Comparison of ENCODE assay signal across 8 cellular contexts in genomic region chr17:44326867-44327444, GRCh38. TPM values are rescaled to one million over a fixed set of nuclear protein-coding genes. Genes with fewer than 3 reads are reported as not detected.
DNase-seq lines count a peak whose midpoint lies in the region; ATAC-seq, FAIRE-seq and TF ChIP-seq lines count a peak whose summit lies in the region.

No MANE protein-coding gene starts in this region.

- H3F3A ChIP-seq in smooth muscle cell (ENCODE audit: low read depth) = peaks cover 3% of the 10 kb centered on the region

- H3K27ac Mint-ChIP-seq in brain = peak overlapping the region; percentile 63 to 95 (median 91)

- H3K9ac ChIP-seq in smooth muscle cell (ENCODE audit: low read depth) = no peak overlapping the region

- H3K36me3 Mint-ChIP-seq in brain = no peaks in the 10 kb centered on the region

- peak overlapping the region; percentile 50 for H3K4me2 ChIP-seq in smooth muscle cell

- peak; percentile 94 for DNase-seq in GM12892 (ENCODE audit: insufficient read length)
- DNase-seq in NCI-H2171 (lab: John Stamatoyannopoulos, UW) = peak; percentile 90
- peak; percentile 93 for DNase-seq in UCSD-AML1 (lab: John Stamatoyannopoulos, UW; ENCODE audit: unreplicated experiment)
- peak; percentile 93 for DNase-seq in iPS-NIHi11 (ENCODE audit: low spot score)
- peak; percentile 76 for DNase-seq in smooth muscle cell (lab: John Stamatoyannopoulos, UW; ENCODE audit: unreplicated experiment)

- H3K9me3 Mint-ChIP-seq in brain = peaks cover 0 to 12% (median 0%) of the 10 kb centered on the region in 5 experiments

- no peak for TF ChIP-seq POLR2A in GM12892 (IDR thresholded peaks at IDR 0.05; ENCODE audit: low read depth, low read length)

- H3K27me3 Mint-ChIP-seq in brain = peaks cover 9% of the 10 kb centered on the region

- H2AFZ ChIP-seq in smooth muscle cell (ENCODE audit: low read depth) = no peak overlapping the region

- no peak overlapping the region for H3K4me3 ChIP-seq in smooth muscle cell

- WGBS in smooth muscle cell (ENCODE audit: low lambda C conversion rate) = 40% methylated on average over 26 of the region's 30 CpGs

- peaks cover 16% of the 10 kb centered on the region for H3K79me2 ChIP-seq in smooth muscle cell (ENCODE audit: low read depth)

- no peaks in the 10 kb centered on the region for H3K36me3 ChIP-seq in smooth muscle cell (ENCODE audit: low read depth)

- TF ChIP-seq CTCF in brain (conservative IDR thresholded peaks at IDR 0.05) = no peak
- no peak for TF ChIP-seq CTCF in smooth muscle cell (IDR thresholded peaks at IDR 0.05; ENCODE audit: borderline replicate concordance, insufficient read depth, poor library complexity, severe bottlenecking)

- ATAC-seq in HG03045 (IDR thresholded peaks at IDR 0.05; ENCODE audit: unreplicated experiment) (peak; percentile 41), GM19455 (IDR thresholded peaks at IDR 0.05; ENCODE audit: unreplicated experiment) (no peak)

- H3K27me3 ChIP-seq in smooth muscle cell (ENCODE audit: low read depth) = no peaks in the 10 kb centered on the region

- H3K4me1 Mint-ChIP-seq in brain = peaks cover 34% of the 10 kb centered on the region

- FAIRE-seq in GM12892 (lab: Jason Lieb, UNC) = peak; percentile 61

- peak overlapping the region; percentile 58 to 82 (median 77) for H3K4me3 Mint-ChIP-seq in brain

- H3K9me3 ChIP-seq in smooth muscle cell (replicated peaks; ENCODE audit: low read depth) = no peaks in the 10 kb centered on the region

- no peak overlapping the region for H3K27ac ChIP-seq in smooth muscle cell (ENCODE audit: low read depth)

- peaks cover 6% of the 10 kb centered on the region for H4K20me1 ChIP-seq in smooth muscle cell (ENCODE audit: low read depth)

- H3K4me1 ChIP-seq in smooth muscle cell (ENCODE audit: low read depth) = peaks cover 12% of the 10 kb centered on the region

RNA-seq across cellular contexts. Expression of gene SLC25A39, which starts 2.3 kb away (rescaled TPM):
- 120 TPM for polyA plus RNA-seq in GM12892 (2012; ENCODE audit: missing spikeins)
- polyA plus RNA-seq in brain (ENCODE audit: insufficient read depth, low read depth, low replicate concordance) (153 TPM), smooth muscle cell (147 and 169 TPM in 2 replicates)
- total RNA-seq in smooth muscle cell = 62.6 and 106 TPM in 2 replicates

RNA-seq across cellular contexts. Expression of gene GRN, which starts 18.1 kb away (rescaled TPM):
- polyA plus RNA-seq in GM12892 (2012; ENCODE audit: missing spikeins) = 131 TPM
- polyA plus RNA-seq in brain (ENCODE audit: insufficient read depth, low read depth, low replicate concordance) (164 TPM), smooth muscle cell (322 and 338 TPM in 2 replicates)
- total RNA-seq in smooth muscle cell = 85.9 and 125 TPM in 2 replicates

RNA-seq across cellular contexts. Expression of gene RUNDC3A, which starts 18.6 kb away (rescaled TPM):
- polyA plus RNA-seq in GM12892 (2012; ENCODE audit: missing spikeins) = 0.19 TPM
- polyA plus RNA-seq in brain (ENCODE audit: insufficient read depth, low read depth, low replicate concordance) = 304 TPM
- total RNA-seq in smooth muscle cell = 0.36 and 0.63 TPM in 2 replicates
- 0.21 and 0.84 TPM in 2 replicates for polyA plus RNA-seq in smooth muscle cell

RNA-seq across cellular contexts. Expression of gene FAM171A2, which starts 36.7 kb away (rescaled TPM):
- 0.78 TPM for polyA plus RNA-seq in GM12892 (2012; ENCODE audit: missing spikeins)
- 62.5 TPM for polyA plus RNA-seq in brain (ENCODE audit: insufficient read depth, low read depth, low replicate concordance)
- 31.5 TPM in 2 replicates for total RNA-seq in smooth muscle cell
- 28.4 and 28.8 TPM in 2 replicates for polyA plus RNA-seq in smooth muscle cell

RNA-seq across cellular contexts. Expression of gene SLC4A1, which starts 59.0 kb away (rescaled TPM):
- polyA plus RNA-seq in GM12892 (2012; ENCODE audit: missing spikeins) = not detected
- 0.34 TPM for polyA plus RNA-seq in brain (ENCODE audit: insufficient read depth, low read depth, low replicate concordance)
- not detected in 2 replicates for total RNA-seq in smooth muscle cell
- not detected in 2 replicates for polyA plus RNA-seq in smooth muscle cell

Comparison
In these comparisons a context has a peak if more than half of its experiments do, and no peak if none do; other contexts are left out.
1. RNA of gene RUNDC3A, which starts 18.6 kb away (polyA plus RNA-seq): 304 TPM in brain (single experiment); 0.21 to 0.84 TPM in smooth muscle cell; every median in the first group is over 100 times any median in the second.
2. Peak in every context shown above with its lines, with median percentiles within 50 percentile points of each other: DNase-seq.